In genomic region chr10:119832956-119833355, GRCh38 we compare ENCODE assay signal across 15 cellular contexts. TPM values are rescaled to one million over a fixed set of nuclear protein-coding genes. Genes with fewer than 3 reads are reported as not detected.
DNase-seq lines count a peak whose midpoint lies in the region; ATAC-seq and TF ChIP-seq lines count a peak whose summit lies in the region.
"Had no signal": no experiment of that assay in that cellular context is flagged by ENCODE, and none has a peak within 500 bp of the region (broad histone marks: within the 10 kb centered on the region; RNA-seq: fewer than 3 reads in every experiment).

No MANE protein-coding gene starts in this region.

- no peak for DNase-seq in CD4-positive, CD25-positive, alpha-beta regulatory T cell
- DNase-seq in CD8-positive, alpha-beta T cell: no peak
- no peak for DNase-seq in activated naive CD8-positive, alpha-beta T cell treated with anti-CD3 and anti-CD28 coated beads for 36 hours
- no peak for DNase-seq in naive thymus-derived CD4-positive, alpha-beta T cell
- no peak for DNase-seq in SIG-M5 treated with dmso at 0.1 percent for 504 hours (lab: John Stamatoyannopoulos, UW; ENCODE audit: unreplicated experiment)
- no peak for DNase-seq in activated gamma-delta T cell treated with Interleukin-2 at 50 U/mL for 16 hours
- DNase-seq: Calu3, MV-4-11, NCI-H1417 treated with DMSO at 0.1 percent for 48 hours, NCI-H2029 treated with DMSO at 0.1 percent for 48 hours, NCI-H510A treated with DMSO at 0.1 percent for 48 hours, SHP77 treated with DMSO at 0.1 percent for 48 hours had no signal

- H3K9me3 Mint-ChIP-seq in CD4-positive, CD25-positive, alpha-beta regulatory T cell: no peaks in the 10 kb centered on the region
- H3K9me3 Mint-ChIP-seq in CD8-positive, alpha-beta T cell: no peaks in the 10 kb centered on the region
- peaks cover 8% of the 10 kb centered on the region for H3K9me3 Mint-ChIP-seq in activated naive CD8-positive, alpha-beta T cell treated with anti-CD3 and anti-CD28 coated beads for 36 hours
- peaks cover 0 to 3% (median 0%) of the 10 kb centered on the region in 11 donors for H3K9me3 Mint-ChIP-seq in naive thymus-derived CD4-positive, alpha-beta T cell

- CTCF ChIA-PET in CD8-positive, alpha-beta T cell (lab: Charles Lee): interaction anchor here (1.4 kb wide), 1 partner anchor 82 kb away, joined by 3 read pairs; no protein-coding TSS in a partner anchor
- CTCF ChIA-PET in naive thymus-derived CD4-positive, alpha-beta T cell (lab: Charles Lee): no interaction called here

- no peak for ATAC-seq in CD4-positive, CD25-positive, alpha-beta regulatory T cell (ENCODE audit: low read depth in 2 of 2)
- no peak for ATAC-seq in CD8-positive, alpha-beta T cell
- no peak for ATAC-seq in naive thymus-derived CD4-positive, alpha-beta T cell
- no peak for ATAC-seq in HG03342 (IDR thresholded peaks at IDR 0.05; ENCODE audit: unreplicated experiment)
- ATAC-seq: GM12878 had no signal

- no peak overlapping the region for H3K4me3 Mint-ChIP-seq in CD4-positive, CD25-positive, alpha-beta regulatory T cell
- H3K4me3 Mint-ChIP-seq in CD8-positive, alpha-beta T cell: no peak overlapping the region
- H3K4me3 Mint-ChIP-seq in activated naive CD8-positive, alpha-beta T cell treated with anti-CD3 and anti-CD28 coated beads for 36 hours: no peak overlapping the region
- H3K4me3 Mint-ChIP-seq in naive thymus-derived CD4-positive, alpha-beta T cell: no peak overlapping the region

- H3K27me3 Mint-ChIP-seq in CD4-positive, CD25-positive, alpha-beta regulatory T cell: no peaks in the 10 kb centered on the region
- H3K27me3 Mint-ChIP-seq in CD8-positive, alpha-beta T cell (ENCODE audit: low read depth): no peaks in the 10 kb centered on the region
- no peaks in the 10 kb centered on the region for H3K27me3 Mint-ChIP-seq in activated naive CD8-positive, alpha-beta T cell treated with anti-CD3 and anti-CD28 coated beads for 36 hours
- no peaks in the 10 kb centered on the region for H3K27me3 Mint-ChIP-seq in naive thymus-derived CD4-positive, alpha-beta T cell

- intact Hi-C loops in CD8-positive, alpha-beta T cell (cut with DNase I, micrococcal nuclease): no loop called here
- intact Hi-C loops in naive thymus-derived CD4-positive, alpha-beta T cell (cut with micrococcal nuclease): loop anchor here in 1 of 2 donors (5.0 kb wide), 1 partner anchor 771 kb away; no protein-coding TSS in a partner anchor

- POLR2A ChIA-PET in CD8-positive, alpha-beta T cell (lab: Charles Lee): no interaction called here
- POLR2A ChIA-PET in naive thymus-derived CD4-positive, alpha-beta T cell (lab: Charles Lee): no interaction called here

- H3K27ac ChIP-seq in CD4-positive, CD25-positive, alpha-beta regulatory T cell (ENCODE audit: insufficient read depth, low read length, poor library complexity, severe bottlenecking): peak overlapping the region; percentile 7
- no peak overlapping the region for H3K27ac ChIP-seq in CD8-positive, alpha-beta T cell (ENCODE audit: low read depth, low read length)
- H3K27ac ChIP-seq in naive thymus-derived CD4-positive, alpha-beta T cell (ENCODE audit: low read depth, low read length): no peak overlapping the region

- H3K27ac Mint-ChIP-seq in CD4-positive, CD25-positive, alpha-beta regulatory T cell: peak overlapping the region in 2 of 3 donors; percentile 46 to 82
- H3K27ac Mint-ChIP-seq in CD8-positive, alpha-beta T cell: peak overlapping the region; percentile 14
- H3K27ac Mint-ChIP-seq in activated naive CD8-positive, alpha-beta T cell treated with anti-CD3 and anti-CD28 coated beads for 36 hours: peak overlapping the region; percentile 62
- H3K27ac Mint-ChIP-seq in naive thymus-derived CD4-positive, alpha-beta T cell: peak overlapping the region in 6 of 9 donors; percentile 21 to 81 (median 52)

- peaks cover 94% of the 10 kb centered on the region for H3K36me3 ChIP-seq in CD4-positive, CD25-positive, alpha-beta regulatory T cell (ENCODE audit: control insufficient read depth, insufficient read depth, low read length)
- H3K36me3 ChIP-seq in CD8-positive, alpha-beta T cell (ENCODE audit: insufficient read depth, low read length): peaks cover 49% of the 10 kb centered on the region
- H3K36me3 ChIP-seq in naive thymus-derived CD4-positive, alpha-beta T cell (ENCODE audit: control insufficient read depth in 2 of 3, insufficient read depth in 3 of 3, low read length in 3 of 3): peaks cover 21 to 72% (median 21%) of the 10 kb centered on the region in 3 experiments

- H3K4me1 Mint-ChIP-seq in CD4-positive, CD25-positive, alpha-beta regulatory T cell: peaks cover 9 to 23% (median 16%) of the 10 kb centered on the region in 4 donors
- no peaks in the 10 kb centered on the region for H3K4me1 Mint-ChIP-seq in CD8-positive, alpha-beta T cell (ENCODE audit: low read depth)
- H3K4me1 Mint-ChIP-seq in activated naive CD8-positive, alpha-beta T cell treated with anti-CD3 and anti-CD28 coated beads for 36 hours: peaks cover 18% of the 10 kb centered on the region
- peaks cover 0 to 18% (median 8%) of the 10 kb centered on the region in 7 donors for H3K4me1 Mint-ChIP-seq in naive thymus-derived CD4-positive, alpha-beta T cell

- H3K4me1 ChIP-seq in CD4-positive, CD25-positive, alpha-beta regulatory T cell (ENCODE audit: control insufficient read depth, insufficient read depth, low read length, poor library complexity, severe bottlenecking): no peaks in the 10 kb centered on the region
- no peaks in the 10 kb centered on the region for H3K4me1 ChIP-seq in CD8-positive, alpha-beta T cell (ENCODE audit: insufficient read depth, low read length)
- H3K4me1 ChIP-seq in naive thymus-derived CD4-positive, alpha-beta T cell (ENCODE audit: control insufficient read depth in 2 of 2, insufficient read depth in 2 of 2, low read length in 2 of 2): no peaks in the 10 kb centered on the region
- H3K4me1 ChIP-seq: HAP-1 had no signal

- no peak overlapping the region for H3K4me3 ChIP-seq in CD4-positive, CD25-positive, alpha-beta regulatory T cell (ENCODE audit: low read depth, low read length)
- no peak overlapping the region for H3K4me3 ChIP-seq in CD8-positive, alpha-beta T cell (ENCODE audit: low read depth, low read length)
- H3K4me3 ChIP-seq in naive thymus-derived CD4-positive, alpha-beta T cell (ENCODE audit: low read length): no peak overlapping the region
- H3K4me3 ChIP-seq: GM12878, HAP-1 had no signal

- H3K27me3 ChIP-seq in CD4-positive, CD25-positive, alpha-beta regulatory T cell (ENCODE audit: control insufficient read depth, insufficient read depth, low read length): no peaks in the 10 kb centered on the region
- no peaks in the 10 kb centered on the region for H3K27me3 ChIP-seq in CD8-positive, alpha-beta T cell (ENCODE audit: insufficient read depth, low read length)
- H3K27me3 ChIP-seq in naive thymus-derived CD4-positive, alpha-beta T cell (ENCODE audit: control insufficient read depth in 2 of 2, insufficient read depth in 2 of 2, low read length in 2 of 2): no peaks in the 10 kb centered on the region

- TF ChIP-seq CTCF in CD8-positive, alpha-beta T cell (IDR thresholded peaks at IDR 0.05): no peak

- H3K36me3 Mint-ChIP-seq in CD4-positive, CD25-positive, alpha-beta regulatory T cell: peaks cover 56% of the 10 kb centered on the region
- H3K36me3 Mint-ChIP-seq in CD8-positive, alpha-beta T cell: peaks cover 91% of the 10 kb centered on the region
- H3K36me3 Mint-ChIP-seq in activated naive CD8-positive, alpha-beta T cell treated with anti-CD3 and anti-CD28 coated beads for 36 hours: peaks cover 57% of the 10 kb centered on the region
- H3K36me3 Mint-ChIP-seq in naive thymus-derived CD4-positive, alpha-beta T cell: peaks cover 4 to 50% (median 39%) of the 10 kb centered on the region in 5 donors

- no peaks in the 10 kb centered on the region for H3K9me3 ChIP-seq in CD4-positive, CD25-positive, alpha-beta regulatory T cell (ENCODE audit: control insufficient read depth in 2 of 2, low read length in 2 of 2)
- no peaks in the 10 kb centered on the region for H3K9me3 ChIP-seq in CD8-positive, alpha-beta T cell (ENCODE audit: low read length)
- H3K9me3 ChIP-seq in naive thymus-derived CD4-positive, alpha-beta T cell (ENCODE audit: control insufficient read depth in 2 of 3, low read length in 3 of 3): no peaks in the 10 kb centered on the region
- H3K9me3 ChIP-seq: HAP-1 had no signal

RNA-seq across cellular contexts. Expression of gene MCMBP, which starts 39.7 kb away (rescaled TPM):
- 36.1 TPM for total RNA-seq in CD4-positive, CD25-positive, alpha-beta regulatory T cell
- 10 to 100 TPM; 62.8 to 69.6 (median 64.4) TPM for polyA plus RNA-seq in CD4-positive, CD25-positive, alpha-beta regulatory T cell
- 10 to 100 TPM; 21.0 to 21.2 TPM for total RNA-seq in CD8-positive, alpha-beta T cell
- total RNA-seq in activated naive CD8-positive, alpha-beta T cell treated with anti-CD3 and anti-CD28 coated beads for 36 hours: 100 to 1,000 TPM; 120 to 121 TPM
- 10 to 100 TPM; 30.5 to 82.8 (median 42.6) TPM for total RNA-seq in naive thymus-derived CD4-positive, alpha-beta T cell
- 10 to 100 TPM; 47.6 to 67.7 TPM for polyA plus RNA-seq in naive thymus-derived CD4-positive, alpha-beta T cell

RNA-seq across cellular contexts. Expression of gene SEC23IP, which starts 59.6 kb away (rescaled TPM):
- 29.7 TPM for total RNA-seq in CD4-positive, CD25-positive, alpha-beta regulatory T cell
- 10 to 100 TPM; 45.0 to 58.6 (median 53.0) TPM for polyA plus RNA-seq in CD4-positive, CD25-positive, alpha-beta regulatory T cell
- total RNA-seq in CD8-positive, alpha-beta T cell: 10 to 100 TPM; 16.2 to 19.8 TPM
- total RNA-seq in activated naive CD8-positive, alpha-beta T cell treated with anti-CD3 and anti-CD28 coated beads for 36 hours: 10 to 100 TPM; 79.8 to 88.6 TPM
- total RNA-seq in naive thymus-derived CD4-positive, alpha-beta T cell: 10 to 100 TPM; 34.8 to 68.3 (median 54.4) TPM
- polyA plus RNA-seq in naive thymus-derived CD4-positive, alpha-beta T cell: 10 to 100 TPM; 38.3 to 45.1 TPM

Comparison
In these comparisons a context has a peak if more than half of its experiments do, and no peak if none do; other contexts are left out.
1. H3K27ac Mint-ChIP-seq: peak in every context shown above with its lines; median percentile 64 in CD4-positive, CD25-positive, alpha-beta regulatory T cell; 62 in activated naive CD8-positive, alpha-beta T cell treated with anti-CD3 and anti-CD28 coated beads for 36 hours; 52 in naive thymus-derived CD4-positive, alpha-beta T cell; 14 in CD8-positive, alpha-beta T cell.